21 cellular contexts compared by ENCODE assay signal in the genomic region with DNA sequence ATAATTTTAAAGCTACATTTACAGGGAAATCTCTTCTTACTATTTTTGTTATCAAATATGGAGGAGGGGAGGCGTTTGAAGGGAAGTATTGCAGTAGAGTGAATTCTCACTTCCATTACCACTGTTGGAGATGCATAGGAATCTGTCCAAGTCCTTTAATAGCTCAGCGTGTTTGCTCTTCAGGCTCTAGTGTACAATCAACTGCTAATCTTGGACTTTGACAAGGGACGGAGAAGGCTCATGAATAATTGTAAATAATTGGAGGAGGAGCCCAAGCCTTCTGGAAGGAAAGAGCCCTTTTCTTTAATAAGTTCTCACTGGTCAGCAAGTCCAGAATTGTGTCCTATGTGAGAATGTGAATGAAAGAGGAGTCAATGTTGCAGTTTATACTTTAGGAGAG. TPM values are rescaled to one million over a fixed set of nuclear protein-coding genes. Genes with fewer than 3 reads are reported as not detected.
DNase-seq lines count a peak whose midpoint lies in the region; ATAC-seq, FAIRE-seq and TF ChIP-seq lines count a peak whose summit lies in the region.
"Had no signal": no experiment of that assay in that cellular context is flagged by ENCODE, and none has a peak within 500 bp of the region (broad histone marks: within the 10 kb centered on the region; RNA-seq: fewer than 3 reads in every experiment).

No MANE protein-coding gene starts in this region.

- FAIRE-seq in GM12892 (lab: Jason Lieb, UNC): peak; percentile 64
- peak; percentile 39 for FAIRE-seq in small intestine (lab: Jason Lieb, UNC)
- FAIRE-seq: A549, H54, HTR-8/SVneo had no signal

- no peaks in the 10 kb centered on the region for H4K20me1 ChIP-seq in hepatocyte (ENCODE audit: insufficient read depth, poor library complexity, severe bottlenecking)

- H3K27ac ChIP-seq in hepatocyte (peak overlapping the region; percentile 55), small intestine (ENCODE audit: low read depth in 1 of 2, low read length in 1 of 2) (no peak overlapping the region), breast epithelium (no peak overlapping the region)
- H3K27ac ChIP-seq: A549, C4-2B, HL-60 had no signal

- no peak for ATAC-seq in stimulated activated naive B cell treated with anti-CD40 and anti-IgM and Interleukin-4, amounts not matched to agents 10 μg/mL and 1 μg/mL and 100 μg/mL, for 72 hours (replicated peaks)
- no peak for ATAC-seq in GM18511 (IDR thresholded peaks at IDR 0.05; ENCODE audit: unreplicated experiment)
- ATAC-seq: A549, GM23338 had no signal

- H3K4me1 ChIP-seq in hepatocyte (ENCODE audit: insufficient read depth): peaks cover 8% of the 10 kb centered on the region
- no peaks in the 10 kb centered on the region for H3K4me1 ChIP-seq in small intestine (ENCODE audit: control insufficient read depth in 2 of 2, insufficient read depth in 1 of 2, low read depth in 1 of 2, low read length in 1 of 2)
- H3K4me1 ChIP-seq in breast epithelium: no peaks in the 10 kb centered on the region
- H3K4me1 ChIP-seq: A549 had no signal

- H3K9me3 Mint-ChIP-seq in IgD-negative memory B cell: no peaks in the 10 kb centered on the region
- no peaks in the 10 kb centered on the region for H3K9me3 Mint-ChIP-seq in stimulated activated naive B cell treated with anti-CD40 and anti-IgM and Interleukin-4, amounts not matched to agents 10 μg/mL and 1 μg/mL and 100 μg/mL, for 72 hours
- H3K9me3 Mint-ChIP-seq: CD4-positive, alpha-beta memory T cell had no signal

- no peak overlapping the region for H3K4me3 Mint-ChIP-seq in IgD-negative memory B cell
- H3K4me3 Mint-ChIP-seq in stimulated activated naive B cell treated with anti-CD40 and anti-IgM and Interleukin-4, amounts not matched to agents 10 μg/mL and 1 μg/mL and 100 μg/mL, for 72 hours: no peak overlapping the region
- H3K4me3 Mint-ChIP-seq: CD4-positive, alpha-beta memory T cell; GM23338 had no signal

- intact Hi-C loops in breast epithelium (cut with DNase I; ENCODE audit: low total_unique reads): no loop called here

- no peaks in the 10 kb centered on the region for H3K9me2 ChIP-seq in hepatocyte (replicated peaks; ENCODE audit: insufficient read depth)

- 56% methylated on average over 3 of the region's 3 CpGs for WGBS in hepatocyte (ENCODE audit: low lambda C conversion rate, missing lambda C conversion rate)
- WGBS in small intestine, 3 donors: 17 to 36% (median 18%) methylated on average over 3 of the region's 3 CpGs

- H3K36me3 Mint-ChIP-seq in IgD-negative memory B cell: peaks cover 5% of the 10 kb centered on the region
- H3K36me3 Mint-ChIP-seq in stimulated activated naive B cell treated with anti-CD40 and anti-IgM and Interleukin-4, amounts not matched to agents 10 μg/mL and 1 μg/mL and 100 μg/mL, for 72 hours: no peaks in the 10 kb centered on the region
- H3K36me3 Mint-ChIP-seq: CD4-positive, alpha-beta memory T cell had no signal

- H3K4me1 Mint-ChIP-seq in IgD-negative memory B cell: peaks cover 5 to 18% (median 10%) of the 10 kb centered on the region in 3 donors
- peaks cover 7 to 15% of the 10 kb centered on the region in 2 donors for H3K4me1 Mint-ChIP-seq in stimulated activated naive B cell treated with anti-CD40 and anti-IgM and Interleukin-4, amounts not matched to agents 10 μg/mL and 1 μg/mL and 100 μg/mL, for 72 hours
- H3K4me1 Mint-ChIP-seq: GM23338 had no signal

- H3K79me2 ChIP-seq in hepatocyte: no peaks in the 10 kb centered on the region

- H3K9me3 ChIP-seq in hepatocyte (ENCODE audit: low read depth) (no peaks in the 10 kb centered on the region), small intestine (ENCODE audit: control insufficient read depth, low read depth) (no peaks in the 10 kb centered on the region), breast epithelium (no peaks in the 10 kb centered on the region)
- H3K9me3 ChIP-seq: A549 had no signal

- H3K27ac Mint-ChIP-seq in IgD-negative memory B cell: peak overlapping the region in 2 of 3 donors; percentile 39 to 50
- H3K27ac Mint-ChIP-seq in stimulated activated naive B cell treated with anti-CD40 and anti-IgM and Interleukin-4, amounts not matched to agents 10 μg/mL and 1 μg/mL and 100 μg/mL, for 72 hours: no peak overlapping the region
- H3K27ac Mint-ChIP-seq: CD4-positive, alpha-beta memory T cell; GM23338 had no signal

- H3K27me3 ChIP-seq in hepatocyte (no peaks in the 10 kb centered on the region), small intestine (ENCODE audit: control insufficient read depth in 2 of 2, insufficient read depth in 2 of 2, low read length in 2 of 2) (no peaks in the 10 kb centered on the region), breast epithelium (no peaks in the 10 kb centered on the region)

- H2AFZ ChIP-seq in hepatocyte: no peak overlapping the region
- H2AFZ ChIP-seq: GM23338 had no signal

- TF ChIP-seq CTCF in hepatocyte (IDR thresholded peaks at IDR 0.05; ENCODE audit: poor library complexity): no peak
- TF ChIP-seq CTCF in breast epithelium (IDR thresholded peaks at IDR 0.05): no peak

- H3K36me3 ChIP-seq in hepatocyte (replicated peaks; ENCODE audit: insufficient read depth, low read depth) (no peaks in the 10 kb centered on the region), small intestine (ENCODE audit: control insufficient read depth in 2 of 2, insufficient read depth in 2 of 2, low read length in 2 of 2) (no peaks in the 10 kb centered on the region), breast epithelium (no peaks in the 10 kb centered on the region)

- H3K27me3 Mint-ChIP-seq in IgD-negative memory B cell: peaks cover 2% of the 10 kb centered on the region
- H3K27me3 Mint-ChIP-seq in stimulated activated naive B cell treated with anti-CD40 and anti-IgM and Interleukin-4, amounts not matched to agents 10 μg/mL and 1 μg/mL and 100 μg/mL, for 72 hours: peaks cover 0 to 27% of the 10 kb centered on the region in 2 donors

- no peak for TF ChIP-seq POLR2A in GM12892 (IDR thresholded peaks at IDR 0.05; ENCODE audit: low read depth, low read length)
- TF ChIP-seq POLR2A in breast epithelium (IDR thresholded peaks at IDR 0.05): no peak

- H3K4me2 ChIP-seq in hepatocyte: no peak overlapping the region
- H3K4me2 ChIP-seq: A549, GM23338 had no signal

- H3K4me3 ChIP-seq in hepatocyte (no peak overlapping the region), small intestine (ENCODE audit: low read depth in 1 of 2, low read length in 2 of 2) (no peak overlapping the region), breast epithelium (no peak overlapping the region)
- H3K4me3 ChIP-seq: A549, GM23338 had no signal

- DNase-seq in GM12892 (ENCODE audit: insufficient read length) (no peak), hepatocyte (ENCODE audit: low spot score) (peak; percentile 44), small intestine (peak; percentile 84), breast epithelium (ENCODE audit: low spot score in 2 of 2) (no peak)
- no peak for DNase-seq in stimulated activated naive B cell treated with anti-CD40 and anti-IgM and Interleukin-4, amounts not matched to agents 10 μg/mL and 1 μg/mL and 100 μg/mL, for 72 hours
- DNase-seq: AML-193; CD4-positive, alpha-beta memory T cell; DMS79 treated with DMSO at 0.1 percent for 48 hours; GF-D8; HCEC 1CT; IMR-90; KBM-7 had no signal

RNA-seq across cellular contexts. Expression of a gene that starts 16.2 kb away (rescaled TPM):
- polyA plus RNA-seq in GM12892 (2012; ENCODE audit: missing spikeins): not detected
- 0.13 TPM for polyA plus RNA-seq in IgD-negative memory B cell
- total RNA-seq in hepatocyte: not detected in 2 replicates
- polyA plus RNA-seq in hepatocyte: not detected in 2 replicates
- not detected for polyA plus RNA-seq in small intestine
- not detected for total RNA-seq in breast epithelium
- total RNA-seq: CD4-positive, alpha-beta memory T cell; GM23338; IMR-90 had no signal
- polyA plus RNA-seq: A549; BJ; CD4-positive, alpha-beta memory T cell; IMR-90 had no signal

RNA-seq across cellular contexts. Expression of a gene that starts 19.0 kb away (rescaled TPM):
- not detected for polyA plus RNA-seq in GM12892 (2012; ENCODE audit: missing spikeins)
- polyA plus RNA-seq in IgD-negative memory B cell: not detected
- not detected in 2 replicates for total RNA-seq in hepatocyte
- 0.62 TPM in 1 of 2 replicates, not detected in the other for polyA plus RNA-seq in hepatocyte
- polyA plus RNA-seq in small intestine: under 1 TPM in 1 of 3 donors, not detected in 2; 0.58 TPM
- total RNA-seq in breast epithelium: not detected
- total RNA-seq: CD4-positive, alpha-beta memory T cell; GM23338; IMR-90 had no signal
- polyA plus RNA-seq: A549; BJ; CD4-positive, alpha-beta memory T cell; GM23338; IMR-90 had no signal

RNA-seq across cellular contexts. Expression of a gene that starts 51.7 kb away (rescaled TPM):
- 4,605 TPM for polyA plus RNA-seq in GM12892 (2012; ENCODE audit: missing spikeins)
- polyA plus RNA-seq in IgD-negative memory B cell (8,827 TPM), hepatocyte (0.64 and 0.75 TPM in 2 replicates), small intestine (100 to 1,000 TPM; 230 to 625 (median 428) TPM)
- total RNA-seq in hepatocyte (1.3 and 3.7 TPM in 2 replicates), breast epithelium (100 to 1,000 TPM; 237 to 259 (median 238) TPM)
- total RNA-seq: IMR-90 had no signal
- polyA plus RNA-seq: A549, BJ, IMR-90 had no signal

Comparison
In these comparisons a context has a peak if more than half of its experiments do, and no peak if none do; other contexts are left out.
1. DNase-seq: peak in hepatocyte (single experiment) and small intestine (single experiment); none in GM12892 (single experiment), breast epithelium (0 of 2) and stimulated activated naive B cell treated with anti-CD40 and anti-IgM and Interleukin-4, amounts not matched to agents 10 μg/mL and 1 μg/mL and 100 μg/mL, for 72 hours (single experiment).
2. RNA of a gene that starts 51.7 kb away (polyA plus RNA-seq): 8,827 TPM in IgD-negative memory B cell (single experiment) and 230 to 625 TPM in small intestine; 0.64 to 0.75 TPM in hepatocyte; every median in the first group is over 100 times any median in the second.